In genomic region chr10:116796910-116797513, GRCh38 we compare ENCODE assay signal across 8 cellular contexts. TPM values are rescaled to one million over a fixed set of nuclear protein-coding genes. Genes with fewer than 3 reads are reported as not detected.
DNase-seq lines count a peak whose midpoint lies in the region; ATAC-seq and TF ChIP-seq lines count a peak whose summit lies in the region.

No MANE protein-coding gene starts in this region.

- peak; percentile 74 for DNase-seq in EH (ENCODE audit: low read depth)
- DNase-seq in LNCaP clone FGC (ENCODE audit: low read depth): peak; percentile 13
- DNase-seq in SK-MEL-5 (ENCODE audit: low read depth, low spot score): peak; percentile 75
- DNase-seq in activated gamma-delta T cell treated with anti-CD3 and anti-CD28 coated beads, Interleukin-2, amount 50 U/mL, for 16 hours (ENCODE audit: low read depth): peak; percentile 13
- peak; percentile 34 for DNase-seq in glomerular endothelial cell (ENCODE audit: extremely low read depth, low read depth, low spot score)
- DNase-seq in progenitor cell of endocrine pancreas (ENCODE audit: low spot score, unreplicated experiment): peak; percentile 72
- no peak for DNase-seq in vagina (ENCODE audit: extremely low spot score in 2 of 2)

- H3K27ac Mint-ChIP-seq in progenitor cell of endocrine pancreas: no peak overlapping the region

- H3K4me1 Mint-ChIP-seq in progenitor cell of endocrine pancreas (ENCODE audit: low read depth): no peaks in the 10 kb centered on the region

- ATAC-seq in GM21737 (IDR thresholded peaks at IDR 0.05; ENCODE audit: unreplicated experiment): peak; percentile 62

- no peaks in the 10 kb centered on the region for H3K9me3 Mint-ChIP-seq in progenitor cell of endocrine pancreas (ENCODE audit: low read depth)

- no peak overlapping the region for H3K27ac ChIP-seq in vagina

- intact Hi-C loops in vagina (cut with DNase I): no loop called here

- H3K36me3 ChIP-seq in vagina: no peaks in the 10 kb centered on the region

- H3K4me3 Mint-ChIP-seq in progenitor cell of endocrine pancreas (ENCODE audit: low read depth): no peak overlapping the region

- H3K4me1 ChIP-seq in vagina: no peaks in the 10 kb centered on the region

- H3K27me3 ChIP-seq in vagina: no peaks in the 10 kb centered on the region

- H3K4me3 ChIP-seq in LNCaP clone FGC (ENCODE audit: low read depth, low read length): no peak overlapping the region
- H3K4me3 ChIP-seq in vagina: no peak overlapping the region

- peaks cover 39% of the 10 kb centered on the region for H3K27me3 Mint-ChIP-seq in progenitor cell of endocrine pancreas

- in situ Hi-C loops in SK-MEL-5 (cut with HindIII; ENCODE audit: low pct_unique_long_range_greater_than_20kb, low sequenced_read_pairs): no loop called here

- peak; percentile 90 for TF ChIP-seq CTCF in LNCaP clone FGC (IDR thresholded peaks at IDR 0.05; ENCODE audit: control insufficient read depth, extremely low read depth, insufficient read depth)
- TF ChIP-seq CTCF in progenitor cell of endocrine pancreas (IDR thresholded peaks at IDR 0.05; ENCODE audit: unreplicated experiment): peak; percentile 95
- peak; percentile 71 to 79 (median 77) for TF ChIP-seq CTCF in vagina (IDR thresholded peaks at IDR 0.05)

- no peak for TF ChIP-seq POLR2A in vagina (IDR thresholded peaks at IDR 0.05)

- no peaks in the 10 kb centered on the region for H3K9me3 ChIP-seq in vagina

- H3K36me3 Mint-ChIP-seq in progenitor cell of endocrine pancreas (ENCODE audit: insufficient read depth): no peaks in the 10 kb centered on the region

RNA-seq across cellular contexts. Expression of gene ENO4, which starts 52.3 kb away (rescaled TPM):
- total RNA-seq in SK-MEL-5 (2014; rRNA removed; shearing (Covaris generic)): 0.08 and 0.13 TPM in 2 replicates
- 0.04 and 0.11 TPM in 2 replicates for polyA plus RNA-seq in SK-MEL-5 (2015; cell fraction: cytosol; rRNA removed)
- not detected in 2 replicates for polyA plus RNA-seq in SK-MEL-5 (2015; cell fraction: nucleus; rRNA removed)
- total RNA-seq in glomerular endothelial cell (not detected in 2 replicates), progenitor cell of endocrine pancreas (1.7 and 2.0 TPM in 2 replicates), vagina (not detected)

RNA-seq across cellular contexts. Expression of gene HSPA12A, which starts 54.6 kb away (rescaled TPM):
- 10.4 and 12.5 TPM in 2 replicates for total RNA-seq in SK-MEL-5 (2014; rRNA removed; shearing (Covaris generic))
- polyA plus RNA-seq in SK-MEL-5 (2015; cell fraction: cytosol; rRNA removed): 10.8 and 13.6 TPM in 2 replicates
- 40.8 and 43.4 TPM in 2 replicates for polyA plus RNA-seq in SK-MEL-5 (2015; cell fraction: nucleus; rRNA removed)
- 0.76 and 3.0 TPM in 2 replicates for total RNA-seq in glomerular endothelial cell
- total RNA-seq in progenitor cell of endocrine pancreas: 9.1 and 10.3 TPM in 2 replicates
- total RNA-seq in vagina: 28.7 TPM

Comparison
In these comparisons a context has a peak if more than half of its experiments do, and no peak if none do; other contexts are left out.
1. DNase-seq: peak in EH (single experiment), LNCaP clone FGC (single experiment), SK-MEL-5 (single experiment), activated gamma-delta T cell treated with anti-CD3 and anti-CD28 coated beads, Interleukin-2, amount 50 U/mL, for 16 hours (single experiment), glomerular endothelial cell (single experiment) and progenitor cell of endocrine pancreas (single experiment); none in vagina (0 of 2).
2. Peak in every context shown above with its lines, with median percentiles within 50 percentile points of each other: CTCF ChIP-seq.